In genomic region chr3:2212211-2212610, GRCh38 we compare ENCODE assay signal across 7 cellular contexts.
"Had no signal": no experiment of that assay in that cellular context is flagged by ENCODE, and none has a peak within 500 bp of the region (broad histone marks: within the 10 kb centered on the region; RNA-seq: fewer than 3 reads in every experiment).

No MANE protein-coding gene starts in this region.

- H3K27ac Mint-ChIP-seq: HFFc6, IgD-negative memory B cell had no signal

- H3K4me3 ChIP-seq: GM23248, HAP-1 had no signal

- H3K4me3 Mint-ChIP-seq: HFFc6, IgD-negative memory B cell had no signal

- H3K36me3 Mint-ChIP-seq: IgD-negative memory B cell had no signal

- H3K4me1 Mint-ChIP-seq: IgD-negative memory B cell had no signal

- H3K27me3 Mint-ChIP-seq: IgD-negative memory B cell had no signal

- DNase-seq: GM23248, GOT3, H7, HFFc6, KBM-7 had no signal
